20 cellular contexts compared by ENCODE assay signal in genomic region chr6:169985121-169986015, GRCh38.
"Had no signal": no experiment of that assay in that cellular context is flagged by ENCODE, and none has a peak within 500 bp of the region (broad histone marks: within the 10 kb centered on the region; RNA-seq: fewer than 3 reads in every experiment).

No MANE protein-coding gene starts in this region.

- H3K4me1 ChIP-seq: foreskin keratinocyte, parathyroid adenoma, right lobe of liver had no signal

- H3K9me3 ChIP-seq: right lobe of liver, thyroid gland had no signal

- H3K27me3 ChIP-seq: brain microvascular endothelial cell, foreskin keratinocyte, right lobe of liver, thyroid gland had no signal

- H3K9me3 Mint-ChIP-seq: activated CD4-positive, alpha-beta memory T cell treated with anti-CD3 and anti-CD28 coated beads, Interleukin-2, amount 10 ng/mL, durations not matched to agents 7 days and 5 days; central memory CD8-positive, alpha-beta T cell; naive thymus-derived CD8-positive, alpha-beta T cell; stimulated activated memory B cell treated with anti-CD40 and anti-IgM and Interleukin-4, amounts not matched to agents 10 μg/mL and 1 μg/mL and 100 μg/mL, for 72 hours had no signal

- H3K36me3 Mint-ChIP-seq: activated CD8-positive, alpha-beta memory T cell treated with anti-CD3 and anti-CD28 coated beads, Interleukin-2, amount 10 ng/mL, durations not matched to agents 7 days and 5 days; naive thymus-derived CD8-positive, alpha-beta T cell; stimulated activated memory B cell treated with anti-CD40 and anti-IgM and Interleukin-4, amounts not matched to agents 10 μg/mL and 1 μg/mL and 100 μg/mL, for 72 hours had no signal

- H3K27ac ChIP-seq: brain microvascular endothelial cell, coronary artery, foreskin keratinocyte, parathyroid adenoma, right lobe of liver had no signal

- DNase-seq: activated CD4-positive, alpha-beta memory T cell treated with anti-CD3 and anti-CD28 coated beads, Interleukin-2, amount 10 ng/mL, durations not matched to agents 7 days and 5 days; activated CD4-positive, alpha-beta T cell treated with anti-CD3 and anti-CD28 coated beads for 36 hours; activated CD8-positive, alpha-beta memory T cell treated with anti-CD3 and anti-CD28 coated beads, Interleukin-2, amount 10 ng/mL, durations not matched to agents 7 days and 5 days; activated naive CD4-positive, alpha-beta T cell treated with Interleukin-2 at 50 U/mL for 16 hours; anterior cingulate cortex; brain microvascular endothelial cell; foreskin keratinocyte; hypothalamus; left ventricle myocardium superior; mesenchymal stem cell; stimulated activated CD4-positive, alpha-beta T cell treated with anti-CD3 and anti-CD28 coated beads, Interleukin-4, amount 100 ng/mL, for 4 hours; SW 1271; T-helper 2 cell had no signal

- ATAC-seq: activated CD4-positive, alpha-beta T cell treated with anti-CD3 and anti-CD28 coated beads for 36 hours; activated CD8-positive, alpha-beta memory T cell treated with anti-CD3 and anti-CD28 coated beads, Interleukin-2, amount 10 ng/mL, durations not matched to agents 7 days and 5 days; foreskin keratinocyte; left ventricle myocardium superior; naive thymus-derived CD8-positive, alpha-beta T cell; right lobe of liver; stimulated activated memory B cell treated with anti-CD40 and anti-IgM and Interleukin-4, amounts not matched to agents 10 μg/mL and 1 μg/mL and 100 μg/mL, for 72 hours had no signal

- H3K27ac Mint-ChIP-seq: activated CD4-positive, alpha-beta memory T cell treated with anti-CD3 and anti-CD28 coated beads, Interleukin-2, amount 10 ng/mL, durations not matched to agents 7 days and 5 days; activated CD4-positive, alpha-beta T cell treated with anti-CD3 and anti-CD28 coated beads for 36 hours; activated CD8-positive, alpha-beta memory T cell treated with anti-CD3 and anti-CD28 coated beads, Interleukin-2, amount 10 ng/mL, durations not matched to agents 7 days and 5 days; naive thymus-derived CD8-positive, alpha-beta T cell; stimulated activated memory B cell treated with anti-CD40 and anti-IgM and Interleukin-4, amounts not matched to agents 10 μg/mL and 1 μg/mL and 100 μg/mL, for 72 hours had no signal

- H3K27me3 Mint-ChIP-seq: activated CD4-positive, alpha-beta memory T cell treated with anti-CD3 and anti-CD28 coated beads, Interleukin-2, amount 10 ng/mL, durations not matched to agents 7 days and 5 days; activated CD4-positive, alpha-beta T cell treated with anti-CD3 and anti-CD28 coated beads for 36 hours; naive thymus-derived CD8-positive, alpha-beta T cell had no signal

- H3K4me3 ChIP-seq: coronary artery, right lobe of liver, thyroid gland had no signal

- H3K4me3 Mint-ChIP-seq: activated CD4-positive, alpha-beta memory T cell treated with anti-CD3 and anti-CD28 coated beads, Interleukin-2, amount 10 ng/mL, durations not matched to agents 7 days and 5 days; activated CD4-positive, alpha-beta T cell treated with anti-CD3 and anti-CD28 coated beads for 36 hours; activated CD8-positive, alpha-beta memory T cell treated with anti-CD3 and anti-CD28 coated beads, Interleukin-2, amount 10 ng/mL, durations not matched to agents 7 days and 5 days; central memory CD8-positive, alpha-beta T cell; naive thymus-derived CD8-positive, alpha-beta T cell; stimulated activated memory B cell treated with anti-CD40 and anti-IgM and Interleukin-4, amounts not matched to agents 10 μg/mL and 1 μg/mL and 100 μg/mL, for 72 hours had no signal

- H3K36me3 ChIP-seq: brain microvascular endothelial cell, right lobe of liver, thyroid gland had no signal
